In genomic region chr1:185916866-185917265, GRCh38 we compare ENCODE assay signal across 20 cellular contexts.
"Had no signal": no experiment of that assay in that cellular context is flagged by ENCODE, and none has a peak within 500 bp of the region (broad histone marks: within the 10 kb centered on the region; RNA-seq: fewer than 3 reads in every experiment).

No MANE protein-coding gene starts in this region.

- H3K4me1 Mint-ChIP-seq: immature natural killer cell, neural crest cell had no signal

- H3K27ac ChIP-seq: esophagus squamous epithelium, heart left ventricle, lower lobe of right lung, ovary, right lobe of liver, suprapubic skin had no signal

- H3K36me3 Mint-ChIP-seq: immature natural killer cell had no signal

- H3K9me3 ChIP-seq: esophagus squamous epithelium, heart left ventricle, lower lobe of right lung, ovary, right lobe of liver, suprapubic skin had no signal

- H3K9me3 Mint-ChIP-seq: activated T-cell treated with anti-CD3 and anti-CD28 coated beads, Interleukin-2, amount 50 U/mL, for 24 hours; neural crest cell; stimulated activated naive CD8-positive, alpha-beta T cell treated with anti-CD3 and anti-CD28 coated beads, Interleukin-15, Interleukin-2, amounts not matched to agents 100 ng/mL and 50 ng/mL, for 24 hours had no signal

- H3K4me1 ChIP-seq: esophagus squamous epithelium, heart left ventricle, lower lobe of right lung, right lobe of liver, suprapubic skin had no signal

- H3K4me3 ChIP-seq: esophagus squamous epithelium, heart left ventricle, lower lobe of right lung, ovary, right lobe of liver, suprapubic skin had no signal

- H3K36me3 ChIP-seq: esophagus squamous epithelium, heart left ventricle, lower lobe of right lung, ovary, right lobe of liver, suprapubic skin had no signal

- H3K27ac Mint-ChIP-seq: activated T-cell treated with anti-CD3 and anti-CD28 coated beads, Interleukin-2, amount 50 U/mL, for 24 hours; immature natural killer cell; stimulated activated naive CD8-positive, alpha-beta T cell treated with anti-CD3 and anti-CD28 coated beads, Interleukin-15, Interleukin-2, amounts not matched to agents 100 ng/mL and 50 ng/mL, for 24 hours had no signal

- H3K27me3 ChIP-seq: esophagus squamous epithelium, heart left ventricle, ovary, right lobe of liver, suprapubic skin had no signal

- ATAC-seq: heart left ventricle had no signal

- DNase-seq: activated CD4-positive, alpha-beta T cell treated with anti-CD3 and anti-CD28 coated beads, Interleukin-2, amount 50 U/mL, for 4 hours; activated CD4-positive, CD25-positive, alpha-beta regulatory T cell treated with anti-CD3 and anti-CD28 coated beads, Interleukin-2, amount 50 U/mL, for 72 hours; activated effector memory CD4-positive, alpha-beta T cell treated with Interleukin-2 at 50 U/mL for 16 hours; activated naive CD4-positive, alpha-beta T cell treated with anti-CD3 and anti-CD28 coated beads, Interleukin-2, amount 50 U/mL, for 16 hours; activated T-cell treated with anti-CD3 and anti-CD28 coated beads, Interleukin-2, amount 50 U/mL, for 24 hours; esophagus squamous epithelium; heart left ventricle; immature natural killer cell; left cardiac atrium; lower lobe of right lung; midbrain; ovary; right lobe of liver; SW 1271; trophoblast cell had no signal

- H3K27me3 Mint-ChIP-seq: activated T-cell treated with anti-CD3 and anti-CD28 coated beads, Interleukin-2, amount 50 U/mL, for 24 hours had no signal

- FAIRE-seq: endometrium, frontal cortex had no signal

- H3K4me3 Mint-ChIP-seq: activated T-cell treated with anti-CD3 and anti-CD28 coated beads, Interleukin-2, amount 50 U/mL, for 24 hours; immature natural killer cell; neural crest cell; stimulated activated naive CD8-positive, alpha-beta T cell treated with anti-CD3 and anti-CD28 coated beads, Interleukin-15, Interleukin-2, amounts not matched to agents 100 ng/mL and 50 ng/mL, for 24 hours had no signal
